Comparison of ENCODE assay signal across 18 cellular contexts in genomic region chr22:48651981-48652538, GRCh38.
"Had no signal": no experiment of that assay in that cellular context is flagged by ENCODE, and none has a peak within 500 bp of the region (broad histone marks: within the 10 kb centered on the region; RNA-seq: fewer than 3 reads in every experiment).

No MANE protein-coding gene starts in this region.

- DNase-seq: activated CD4-positive, alpha-beta T cell treated with anti-CD3 and anti-CD28 coated beads, Interleukin-2, amount 10 ng/mL, durations not matched to agents 24 days and 14 days; activated CD8-positive, alpha-beta T cell treated with anti-CD3 and anti-CD28 coated beads, Interleukin-2, amount 10 ng/mL, durations not matched to agents 7 days and 5 days; activated naive CD4-positive, alpha-beta T cell treated with anti-CD3 and anti-CD28 coated beads for 36 hours; activated T-cell treated with anti-CD3 and anti-CD28 coated beads, Interleukin-2, amount 50 U/mL, for 4 hours; aorta; colonic mucosa; foreskin keratinocyte; mesenchymal stem cell; mucosa of descending colon; naive B cell; stimulated activated CD4-positive, alpha-beta T cell treated with anti-CD3 and anti-CD28 coated beads, Interleukin-2, amount 100 ng/mL, for 24 hours; stimulated activated naive CD8-positive, alpha-beta T cell treated with anti-CD3 and anti-CD28 coated beads, Interleukin-15, Interleukin-2, amounts not matched to agents 100 U/mL and 50 U/mL, for 24 hours; trophoblast cell had no signal

- H3K27ac ChIP-seq: colonic mucosa, foreskin keratinocyte, hepatocyte, suprapubic skin had no signal

- H3K4me3 Mint-ChIP-seq: activated CD4-positive, alpha-beta T cell treated with anti-CD3 and anti-CD28 coated beads, Interleukin-2, amount 10 ng/mL, durations not matched to agents 24 days and 14 days; activated CD8-positive, alpha-beta T cell treated with anti-CD3 and anti-CD28 coated beads, Interleukin-2, amount 10 ng/mL, durations not matched to agents 7 days and 5 days; activated naive CD4-positive, alpha-beta T cell treated with anti-CD3 and anti-CD28 coated beads for 36 hours; activated T-cell treated with anti-CD3 and anti-CD28 coated beads, Interleukin-2, amount 50 U/mL, for 4 hours; central memory CD8-positive, alpha-beta T cell; naive B cell; neural crest cell had no signal

- ATAC-seq: activated CD8-positive, alpha-beta T cell treated with anti-CD3 and anti-CD28 coated beads, Interleukin-2, amount 10 ng/mL, durations not matched to agents 7 days and 5 days; activated T-cell treated with anti-CD3 and anti-CD28 coated beads, Interleukin-2, amount 50 U/mL, for 4 hours; foreskin keratinocyte; mucosa of descending colon; stimulated activated naive CD8-positive, alpha-beta T cell treated with anti-CD3 and anti-CD28 coated beads, Interleukin-15, Interleukin-2, amounts not matched to agents 100 U/mL and 50 U/mL, for 24 hours had no signal

- H3K27me3 Mint-ChIP-seq: activated CD4-positive, alpha-beta T cell treated with anti-CD3 and anti-CD28 coated beads, Interleukin-2, amount 10 ng/mL, durations not matched to agents 24 days and 14 days; central memory CD8-positive, alpha-beta T cell; naive B cell; progenitor cell of endocrine pancreas had no signal

- H3K36me3 Mint-ChIP-seq: naive B cell had no signal

- H3K9me3 Mint-ChIP-seq: activated CD4-positive, alpha-beta T cell treated with anti-CD3 and anti-CD28 coated beads, Interleukin-2, amount 10 ng/mL, durations not matched to agents 24 days and 14 days; activated naive CD4-positive, alpha-beta T cell treated with anti-CD3 and anti-CD28 coated beads for 36 hours; activated T-cell treated with anti-CD3 and anti-CD28 coated beads, Interleukin-2, amount 50 U/mL, for 4 hours; central memory CD8-positive, alpha-beta T cell; neural crest cell had no signal

- H3K4me1 Mint-ChIP-seq: activated CD4-positive, alpha-beta T cell treated with anti-CD3 and anti-CD28 coated beads, Interleukin-2, amount 10 ng/mL, durations not matched to agents 24 days and 14 days; central memory CD8-positive, alpha-beta T cell; naive B cell had no signal

- H3K27ac Mint-ChIP-seq: activated CD4-positive, alpha-beta T cell treated with anti-CD3 and anti-CD28 coated beads, Interleukin-2, amount 10 ng/mL, durations not matched to agents 24 days and 14 days; activated CD8-positive, alpha-beta T cell treated with anti-CD3 and anti-CD28 coated beads, Interleukin-2, amount 10 ng/mL, durations not matched to agents 7 days and 5 days; activated naive CD4-positive, alpha-beta T cell treated with anti-CD3 and anti-CD28 coated beads for 36 hours; naive B cell; progenitor cell of endocrine pancreas had no signal
